In the genomic region with DNA sequence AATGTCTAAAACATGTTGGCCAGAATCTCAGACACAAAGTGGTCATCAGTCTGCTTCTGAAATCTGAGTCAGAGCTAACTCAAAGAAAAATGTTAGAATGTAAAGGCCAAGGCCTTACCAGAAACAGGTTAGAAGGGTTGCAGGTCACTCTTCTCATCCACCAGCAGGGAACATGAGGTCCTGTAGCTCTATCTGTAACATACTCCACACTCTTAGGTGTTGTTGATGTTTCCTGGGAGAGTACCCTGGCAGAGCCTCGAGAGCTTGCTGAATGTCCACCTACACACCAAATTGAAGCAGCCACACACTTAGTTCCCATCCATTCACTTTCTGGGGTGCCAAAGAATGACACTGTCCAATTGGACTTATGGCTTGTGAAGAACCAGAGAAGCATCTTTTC, we compare ENCODE assay signal across 8 cellular contexts.
"Had no signal": no experiment of that assay in that cellular context is flagged by ENCODE, and none has a peak within 500 bp of the region (broad histone marks: within the 10 kb centered on the region; RNA-seq: fewer than 3 reads in every experiment).

No MANE protein-coding gene starts in this region.

- H3K36me3 ChIP-seq: HAP-1 had no signal

- H3K27ac ChIP-seq: GM23248 had no signal

- H3K9ac ChIP-seq: GM23248 had no signal

- H3K4me1 ChIP-seq: HAP-1 had no signal

- H3K9me3 ChIP-seq: HAP-1 had no signal

- H3K4me3 ChIP-seq: GM23248, GM23338, HAP-1 had no signal

- DNase-seq: GM23248, GOT3, H7, H9, HCEC 1CT, HFFc6 had no signal
